17 cellular contexts compared by ENCODE assay signal in the genomic region with DNA sequence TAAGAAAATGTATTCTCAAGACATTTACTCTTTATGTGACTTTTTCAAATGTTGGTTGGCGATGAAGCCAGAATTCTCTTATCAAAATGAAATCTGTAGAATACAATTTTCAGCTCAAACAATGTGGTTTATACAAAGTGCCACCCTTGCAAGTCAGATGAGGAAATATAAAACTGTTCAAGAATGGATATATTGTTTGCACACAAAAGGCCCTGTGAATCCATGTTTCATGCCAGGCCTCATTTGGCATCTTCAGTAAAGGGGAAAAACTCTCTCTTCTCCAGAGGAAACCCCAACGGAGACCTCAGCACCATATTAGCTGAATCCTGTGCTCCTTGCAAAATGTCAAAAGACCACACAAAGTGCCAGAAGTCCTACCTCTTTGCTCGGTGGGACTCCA.
"Had no signal": no experiment of that assay in that cellular context is flagged by ENCODE, and none has a peak within 500 bp of the region (broad histone marks: within the 10 kb centered on the region; RNA-seq: fewer than 3 reads in every experiment).

No MANE protein-coding gene starts in this region.

- H3K27me3 ChIP-seq: ascending aorta, body of pancreas, Peyer's patch had no signal

- H3K9me3 ChIP-seq: ascending aorta, body of pancreas, Peyer's patch, SJSA1 had no signal

- H3K4me1 ChIP-seq: ascending aorta, body of pancreas, Peyer's patch, SJSA1 had no signal

- H3K4me3 ChIP-seq: ascending aorta, body of pancreas, Peyer's patch, SJSA1 had no signal

- ATAC-seq: activated CD4-positive, CD25-positive, alpha-beta regulatory T cell treated with anti-CD3 and anti-CD28 coated beads, Interleukin-2, amount 50 U/mL, for 24 hours; activated CD8-positive, alpha-beta T cell treated with anti-CD3 and anti-CD28 coated beads for 36 hours; body of pancreas had no signal

- DNase-seq: activated CD4-positive, alpha-beta T cell treated with anti-CD3 and anti-CD28 coated beads for 4 hours; activated CD8-positive, alpha-beta memory T cell treated with anti-CD3 and anti-CD28 coated beads, Interleukin-2, amount 50 U/mL, for 4 hours; activated CD8-positive, alpha-beta T cell treated with anti-CD3 and anti-CD28 coated beads for 36 hours; body of pancreas; NCI-H1092; NCI-H1417 treated with DMSO at 0.1 percent for 48 hours; NCI-H1694 treated with DMSO at 0.1 percent for 48 hours; NCI-H2081; NCI-H446; NCI-H524; Peyer's patch; Right ventricle myocardium superior had no signal

- H3K36me3 ChIP-seq: ascending aorta, Peyer's patch, SJSA1 had no signal

- H3K27ac ChIP-seq: ascending aorta, body of pancreas, KMS-11, Peyer's patch, RWPE1, SJSA1 had no signal
